In genomic region chr6:24949020-24949569, GRCh38 we compare ENCODE assay signal across 9 cellular contexts. TPM values are rescaled to one million over a fixed set of nuclear protein-coding genes. Genes with fewer than 3 reads are reported as not detected.
DNase-seq lines count a peak whose midpoint lies in the region; ATAC-seq, FAIRE-seq and TF ChIP-seq lines count a peak whose summit lies in the region.
"Had no signal": no experiment of that assay in that cellular context is flagged by ENCODE, and none has a peak within 500 bp of the region (broad histone marks: within the 10 kb centered on the region; RNA-seq: fewer than 3 reads in every experiment).

No MANE protein-coding gene starts in this region.

- H3K36me3 ChIP-seq in OCI-LY1 (ENCODE audit: insufficient read depth, low read length) = peaks cover 23% of the 10 kb centered on the region
- no peaks in the 10 kb centered on the region for H3K36me3 ChIP-seq in small intestine (ENCODE audit: control insufficient read depth in 2 of 2, insufficient read depth in 2 of 2, low read length in 2 of 2)
- H3K36me3 ChIP-seq: thoracic aorta had no signal

- H3K79me2 ChIP-seq in OCI-LY1 (ENCODE audit: insufficient read depth, low read length) = no peaks in the 10 kb centered on the region

- 58 to 74% (median 61%) methylated on average over 8 of the region's 8 CpGs for WGBS in small intestine, 3 donors

- DNase-seq in activated CD4-positive, CD25-positive, alpha-beta regulatory T cell treated with anti-CD3 and anti-CD28 coated beads, Interleukin-2, amount 50 U/mL, for 72 hours = no peak
- DNase-seq in small intestine (peak; percentile 16), dorsolateral prefrontal cortex (no peak), D721Med (ENCODE audit: insufficient read length, low spot score) (no peak), T-helper 9 cell (no peak)

- H3K27ac ChIP-seq in OCI-LY1 (ENCODE audit: low read depth, low read length, poor library complexity, severe bottlenecking) (peak overlapping the region; percentile 95), small intestine (ENCODE audit: low read depth in 1 of 2, low read length in 1 of 2) (peak overlapping the region in 1 of 2 donors; percentile 63), dorsolateral prefrontal cortex (no peak overlapping the region)
- H3K27ac ChIP-seq: thoracic aorta had no signal

- H3K9ac ChIP-seq in OCI-LY1 (ENCODE audit: low read length) = peak overlapping the region; percentile 32; the same call in 1 of the 2 replicates

- H3K4me1 ChIP-seq in OCI-LY1 (ENCODE audit: insufficient read depth, low read length, severe bottlenecking) (peaks cover 49% of the 10 kb centered on the region), small intestine (ENCODE audit: control insufficient read depth in 2 of 2, insufficient read depth in 1 of 2, low read depth in 1 of 2, low read length in 1 of 2) (peaks cover 0 to 2% of the 10 kb centered on the region in 2 donors)

- H3K27me3 ChIP-seq in OCI-LY1 (ENCODE audit: insufficient read depth, low read length) (no peaks in the 10 kb centered on the region), small intestine (ENCODE audit: control insufficient read depth in 2 of 2, insufficient read depth in 2 of 2, low read length in 2 of 2) (no peaks in the 10 kb centered on the region), dorsolateral prefrontal cortex (peaks cover 0 to 8% (median 0%) of the 10 kb centered on the region in 45 donors)

- H3K9me3 ChIP-seq in OCI-LY1 (ENCODE audit: low read length) (peaks cover 8% of the 10 kb centered on the region), small intestine (ENCODE audit: control insufficient read depth, low read depth) (no peaks in the 10 kb centered on the region)

- peak overlapping the region; percentile 7 for H3K4me3 ChIP-seq in OCI-LY1 (ENCODE audit: low read depth, low read length, poor library complexity, severe bottlenecking)
- H3K4me3 ChIP-seq in small intestine (ENCODE audit: low read depth in 1 of 2, low read length in 2 of 2) = no peak overlapping the region
- no peak overlapping the region for H3K4me3 ChIP-seq in dorsolateral prefrontal cortex
- H3K4me3 ChIP-seq: thoracic aorta had no signal

- H3K4me2 ChIP-seq in OCI-LY1 (ENCODE audit: low read length) = peak overlapping the region; percentile 55

- H4K20me1 ChIP-seq in OCI-LY1 (ENCODE audit: insufficient read depth, low read length) = no peaks in the 10 kb centered on the region

- intact Hi-C loops in dorsolateral prefrontal cortex (cut with DNase I) = no loop called here

- H2AFZ ChIP-seq in OCI-LY1 (ENCODE audit: low read length) = no peak overlapping the region

- H3F3A ChIP-seq in OCI-LY1 (ENCODE audit: insufficient read depth, low read length) = no peaks in the 10 kb centered on the region; the same call in 1 of the 2 replicates

- peak; percentile 18 to 45 for ATAC-seq in activated CD4-positive, CD25-positive, alpha-beta regulatory T cell treated with anti-CD3 and anti-CD28 coated beads, Interleukin-2, amount 50 U/mL, for 24 hours
- peak; percentile 96 for ATAC-seq in HG02759 (IDR thresholded peaks at IDR 0.05; ENCODE audit: unreplicated experiment)

- no peak for FAIRE-seq in small intestine (lab: Jason Lieb, UNC)
- no peak for FAIRE-seq in D721Med (lab: Jason Lieb, UNC)

- no peak for TF ChIP-seq CTCF in OCI-LY1 (IDR thresholded peaks at IDR 0.05; ENCODE audit: low read length)
- no peak for TF ChIP-seq CTCF in dorsolateral prefrontal cortex (IDR thresholded peaks at IDR 0.05 in 54 of 56, conservative IDR thresholded peaks at IDR 0.05 in 2 of 56; ENCODE audit: low read depth in 1 of 56, partially characterized antibody in 56 of 56)
- no peak for TF ChIP-seq CTCF in D721Med (IDR thresholded peaks at IDR 0.05; ENCODE audit: insufficient read depth, missing control alignments)

- H3K9me2 ChIP-seq in OCI-LY1 (ENCODE audit: low read depth, low read length) = no peaks in the 10 kb centered on the region

RNA-seq across cellular contexts. Expression of gene RIPOR2, which starts 13.3 kb away (rescaled TPM):
- polyA plus RNA-seq in small intestine = 1 to 10 TPM; 1.6 to 3.1 (median 1.8) TPM
- 10 to 100 TPM; 14.0 to 57.7 (median 34.7) TPM for total RNA-seq in dorsolateral prefrontal cortex
